ENCODE assay signal across 8 cellular contexts in genomic region chr9:124415852-124416484, GRCh38. TPM values are rescaled to one million over a fixed set of nuclear protein-coding genes. Genes with fewer than 3 reads are reported as not detected.
DNase-seq lines count a peak whose midpoint lies in the region; ATAC-seq and TF ChIP-seq lines count a peak whose summit lies in the region.

No MANE protein-coding gene starts in this region.

- H3K36me3 ChIP-seq in stomach (peaks cover 20 to 31% (median 29%) of the 10 kb centered on the region in 4 donors), aorta (ENCODE audit: control insufficient read depth in 1 of 2, insufficient read depth in 2 of 2, low read length in 1 of 2) (peaks cover 0 to 7% of the 10 kb centered on the region in 2 donors)

- H3K27ac ChIP-seq in stomach, result no peak overlapping the region
- H3K27ac ChIP-seq in aorta (ENCODE audit: low read depth in 1 of 2, low read length in 2 of 2), result no peak overlapping the region

- DNase-seq in activated CD8-positive, alpha-beta memory T cell treated with anti-CD3 and anti-CD28 coated beads, Interleukin-2, amount 10 ng/mL, durations not matched to agents 7 days and 5 days, result no peak
- DNase-seq in activated CD8-positive, alpha-beta memory T cell treated with anti-CD3 and anti-CD28 coated beads for 24 hours, result no peak
- DNase-seq in T-helper 17 cell (no peak), iPS-NIHi11 (ENCODE audit: low spot score) (peak; percentile 61), stomach (no peak), aorta (no peak), GM13976 (ENCODE audit: low spot score) (no peak)

- in situ Hi-C loops in GM13976 (cut with MboI; ENCODE audit: low sequenced_read_pairs, unreplicated experiment), result no loop called here

- intact Hi-C loops in stomach (cut with DNase I; ENCODE audit: low total_unique reads), result no loop called here
- intact Hi-C loops in aorta (cut with DNase I), result no loop called here

- no peak for TF ChIP-seq POLR2A in stomach (IDR thresholded peaks at IDR 0.05)

- no peaks in the 10 kb centered on the region for H3K27me3 Mint-ChIP-seq in activated CD8-positive, alpha-beta memory T cell treated with anti-CD3 and anti-CD28 coated beads, Interleukin-2, amount 10 ng/mL, durations not matched to agents 7 days and 5 days
- H3K27me3 Mint-ChIP-seq in T-helper 17 cell, result no peaks in the 10 kb centered on the region

- TF ChIP-seq EP300 in stomach (IDR thresholded peaks at IDR 0.05), result no peak

- WGBS in stomach, 5 donors, result 79 to 86% (median 82%) methylated on average over 17 of the region's 17 CpGs
- 74 to 79% methylated on average over 17 of the region's 17 CpGs for WGBS in aorta, 2 donors

- peak overlapping the region; percentile 90 to 99 (median 94) for H3K4me3 ChIP-seq in stomach
- no peak overlapping the region for H3K4me3 ChIP-seq in aorta (ENCODE audit: low read length in 2 of 2)

- TF ChIP-seq CTCF in stomach (IDR thresholded peaks at IDR 0.05) (no peak), GM13976 (IDR thresholded peaks at IDR 0.05; ENCODE audit: borderline replicate concordance, control extremely low read depth, extremely low read depth, insufficient read depth, missing control alignments) (no peak)

- no peaks in the 10 kb centered on the region for H3K27me3 ChIP-seq in stomach
- no peaks in the 10 kb centered on the region for H3K27me3 ChIP-seq in aorta (ENCODE audit: control insufficient read depth in 1 of 2, insufficient read depth in 2 of 2, low read length in 1 of 2)

- H3K36me3 Mint-ChIP-seq in activated CD8-positive, alpha-beta memory T cell treated with anti-CD3 and anti-CD28 coated beads, Interleukin-2, amount 10 ng/mL, durations not matched to agents 7 days and 5 days, result peaks cover 32% of the 10 kb centered on the region
- peaks cover 5% of the 10 kb centered on the region for H3K36me3 Mint-ChIP-seq in T-helper 17 cell (ENCODE audit: low read depth)

- CTCF ChIA-PET in activated CD8-positive, alpha-beta memory T cell treated with anti-CD3 and anti-CD28 coated beads, Interleukin-2, amount 10 ng/mL, durations not matched to agents 7 days and 5 days (lab: Charles Lee), result interaction anchor here (0.8 to 1.3 kb wide), 3 partner anchors 20 to 359 kb away, joined by 3 to 4 read pairs (median 3); no protein-coding TSS in a partner anchor

- ATAC-seq in activated CD8-positive, alpha-beta memory T cell treated with anti-CD3 and anti-CD28 coated beads, Interleukin-2, amount 10 ng/mL, durations not matched to agents 7 days and 5 days, result no peak
- no peak for ATAC-seq in T-helper 17 cell
- no peak for ATAC-seq in aorta (ENCODE audit: low FRiP score)
- ATAC-seq in GM19455 (IDR thresholded peaks at IDR 0.05; ENCODE audit: unreplicated experiment), result no peak

- H3K9me3 ChIP-seq in T-helper 17 cell (ENCODE audit: control insufficient read depth, low read length, poor library complexity, severe bottlenecking) (no peaks in the 10 kb centered on the region), stomach (no peaks in the 10 kb centered on the region), aorta (ENCODE audit: control insufficient read depth, low read length) (no peaks in the 10 kb centered on the region)

- peak overlapping the region; percentile 97 for H3K4me3 Mint-ChIP-seq in activated CD8-positive, alpha-beta memory T cell treated with anti-CD3 and anti-CD28 coated beads, Interleukin-2, amount 10 ng/mL, durations not matched to agents 7 days and 5 days
- H3K4me3 Mint-ChIP-seq in T-helper 17 cell, result peak overlapping the region; percentile 93

- peaks cover 2% of the 10 kb centered on the region for H3K9me3 Mint-ChIP-seq in activated CD8-positive, alpha-beta memory T cell treated with anti-CD3 and anti-CD28 coated beads, Interleukin-2, amount 10 ng/mL, durations not matched to agents 7 days and 5 days (ENCODE audit: low read depth)

- H3K27ac Mint-ChIP-seq in activated CD8-positive, alpha-beta memory T cell treated with anti-CD3 and anti-CD28 coated beads, Interleukin-2, amount 10 ng/mL, durations not matched to agents 7 days and 5 days, result peak overlapping the region; percentile 94
- peak overlapping the region; percentile 92 for H3K27ac Mint-ChIP-seq in T-helper 17 cell

- H3K4me1 ChIP-seq in stomach, result peaks cover 10 to 38% (median 21%) of the 10 kb centered on the region in 4 donors
- H3K4me1 ChIP-seq in aorta (ENCODE audit: control insufficient read depth in 1 of 2, insufficient read depth in 2 of 2, low read length in 2 of 2), result peaks cover 0 to 3% of the 10 kb centered on the region in 2 donors

- peaks cover 48% of the 10 kb centered on the region for H3K4me1 Mint-ChIP-seq in activated CD8-positive, alpha-beta memory T cell treated with anti-CD3 and anti-CD28 coated beads, Interleukin-2, amount 10 ng/mL, durations not matched to agents 7 days and 5 days
- peaks cover 21% of the 10 kb centered on the region for H3K4me1 Mint-ChIP-seq in T-helper 17 cell

RNA-seq across cellular contexts. Expression of gene PSMB7, which starts 0.7 kb away (rescaled TPM):
- 100 to 1,000 TPM; 124 to 142 TPM for total RNA-seq in activated CD8-positive, alpha-beta memory T cell treated with anti-CD3 and anti-CD28 coated beads, Interleukin-2, amount 10 ng/mL, durations not matched to agents 7 days and 5 days
- total RNA-seq in T-helper 17 cell (10 to 100 TPM; 70.7 to 77.5 TPM), stomach (100 to 1,000 TPM in 1 of 5 donors, 10 to 100 TPM in 3, 1 to 10 TPM in 1; 4.9 to 155 (median 81.2) TPM), aorta (10 to 100 TPM; 75.9 to 83.5 TPM)
- polyA plus RNA-seq in stomach (100 to 1,000 TPM; 179 to 213 (median 184) TPM), aorta (100 to 1,000 TPM in 1 of 2 donors, 10 to 100 TPM in 1; 96.8 to 153 TPM)

RNA-seq across cellular contexts. Expression of gene ADGRD2, which starts 34.3 kb away (rescaled TPM):
- total RNA-seq in activated CD8-positive, alpha-beta memory T cell treated with anti-CD3 and anti-CD28 coated beads, Interleukin-2, amount 10 ng/mL, durations not matched to agents 7 days and 5 days, result not detected
- not detected for total RNA-seq in T-helper 17 cell
- total RNA-seq in stomach, result not detected
- polyA plus RNA-seq in stomach, result not detected
- total RNA-seq in aorta, result not detected
- polyA plus RNA-seq in aorta, result not detected

Comparison
In these comparisons a context has a peak if more than half of its experiments do, and no peak if none do; other contexts are left out.
1. H3K4me3 ChIP-seq: peak in stomach (4 of 4); none in aorta (0 of 2).